12 cellular contexts compared by ENCODE assay signal in the genomic region with DNA sequence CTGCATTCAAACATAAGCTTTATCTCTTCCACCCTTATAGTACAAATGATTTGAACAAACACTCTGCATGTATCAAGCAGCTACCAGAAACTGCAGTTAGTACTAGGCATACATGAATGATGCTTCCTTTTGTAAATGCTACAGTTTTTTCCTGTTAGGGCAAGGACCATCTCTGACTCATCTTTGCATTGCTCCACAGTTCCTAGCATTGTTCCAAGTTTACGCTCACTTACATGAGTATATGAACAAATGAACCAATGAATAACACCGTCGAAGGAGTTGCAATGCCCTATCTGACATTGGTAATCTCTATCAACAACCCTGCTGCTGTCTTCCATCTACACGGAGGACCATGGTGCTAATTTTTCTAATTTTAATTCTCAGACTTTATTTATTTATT. TPM values are rescaled to one million over a fixed set of nuclear protein-coding genes. Genes with fewer than 3 reads are reported as not detected.
DNase-seq lines count a peak whose midpoint lies in the region; ATAC-seq and TF ChIP-seq lines count a peak whose summit lies in the region.
"Had no signal": no experiment of that assay in that cellular context is flagged by ENCODE, and none has a peak within 500 bp of the region (broad histone marks: within the 10 kb centered on the region; RNA-seq: fewer than 3 reads in every experiment).

No MANE protein-coding gene starts in this region.

- H3K4me1 ChIP-seq in heart right ventricle = peaks cover 11 to 36% (median 24%) of the 10 kb centered on the region in 9 donors

- H3K36me3 ChIP-seq in heart right ventricle = peaks cover 0 to 6% (median 0%) of the 10 kb centered on the region in 9 donors
- H3K36me3 ChIP-seq: neutrophil, Peyer's patch had no signal

- intact Hi-C loops in heart right ventricle (cut with DNase I) = loop anchor here in 2 of 10 donors (5.0 kb wide), 2 partner anchors 255 to 260 kb away; no protein-coding TSS in a partner anchor

- H3K27me3 ChIP-seq in heart right ventricle = no peaks in the 10 kb centered on the region
- H3K27me3 ChIP-seq: Peyer's patch had no signal

- H3K9me3 ChIP-seq in heart right ventricle = peaks cover 0 to 6% (median 0%) of the 10 kb centered on the region in 11 donors
- H3K9me3 ChIP-seq: neutrophil, Peyer's patch had no signal

- no peak overlapping the region for H3K4me3 ChIP-seq in cardiac fibroblast (replicated peaks in 1 of 2; ENCODE audit: low read depth in 2 of 2, low read length in 2 of 2)
- H3K4me3 ChIP-seq in heart right ventricle = no peak overlapping the region
- H3K4me3 ChIP-seq: GM23338, Peyer's patch had no signal

- 83 to 87% methylated on average over 4 of the region's 4 CpGs for WGBS in heart right ventricle, 2 donors

- no peak for TF ChIP-seq CTCF in cardiac fibroblast (IDR thresholded peaks at IDR 0.05; ENCODE audit: low read depth, low read length)
- TF ChIP-seq CTCF in heart right ventricle (IDR thresholded peaks at IDR 0.05) = no peak
- TF ChIP-seq CTCF in GM13977 (IDR thresholded peaks at IDR 0.05; ENCODE audit: extremely low read depth, insufficient read depth, missing control alignments) = no peak

- in situ Hi-C loops in GM13977 (cut with MboI; ENCODE audit: low pct_unique_long_range_greater_than_20kb, low sequenced_read_pairs, unreplicated experiment) = no loop called here

- DNase-seq in AG08395 (ENCODE audit: low spot score) (peak; percentile 27), LoVo (ENCODE audit: low spot score) (peak; percentile 33), cardiac fibroblast (ENCODE audit: low read depth in 2 of 2) (peak; percentile 86 to 95), kidney tubule cell (ENCODE audit: low spot score) (peak; percentile 32), heart right ventricle (no peak), NAMALWA (ENCODE audit: low spot score) (no peak), GM13977 (ENCODE audit: low spot score) (no peak)
- no peak for DNase-seq in stimulated activated CD4-positive, alpha-beta T cell treated with anti-CD3 and anti-CD28 coated beads, Interleukin-4, amount 100 ng/mL, for 4 hours
- DNase-seq: amygdala, Peyer's patch had no signal

- H3K27ac ChIP-seq in heart right ventricle = no peak overlapping the region
- H3K27ac ChIP-seq: neutrophil, Peyer's patch had no signal

- ATAC-seq in heart right ventricle = no peak
- ATAC-seq: GM23338 had no signal

RNA-seq across cellular contexts. Expression of a gene that starts 2.1 kb away (rescaled TPM):
- 10 to 100 TPM; 36.6 to 65.7 (median 53.5) TPM for total RNA-seq in heart right ventricle
- 10 to 100 TPM; 19.5 to 22.5 TPM for polyA plus RNA-seq in heart right ventricle

RNA-seq across cellular contexts. Expression of a gene that starts 3.6 kb away (rescaled TPM):
- 10 to 100 TPM; 23.4 to 38.5 (median 28.0) TPM for total RNA-seq in heart right ventricle
- polyA plus RNA-seq in heart right ventricle = 10 to 100 TPM; 10.9 to 19.3 TPM

Comparison
In these comparisons a context has a peak if more than half of its experiments do, and no peak if none do; other contexts are left out.
1. DNase-seq: peak in AG08395 (single experiment), LoVo (single experiment), cardiac fibroblast (2 of 2) and kidney tubule cell (single experiment); none in stimulated activated CD4-positive, alpha-beta T cell treated with anti-CD3 and anti-CD28 coated beads, Interleukin-4, amount 100 ng/mL, for 4 hours (0 of 2), heart right ventricle (0 of 2), NAMALWA (single experiment) and GM13977 (single experiment).